In the genomic region with DNA sequence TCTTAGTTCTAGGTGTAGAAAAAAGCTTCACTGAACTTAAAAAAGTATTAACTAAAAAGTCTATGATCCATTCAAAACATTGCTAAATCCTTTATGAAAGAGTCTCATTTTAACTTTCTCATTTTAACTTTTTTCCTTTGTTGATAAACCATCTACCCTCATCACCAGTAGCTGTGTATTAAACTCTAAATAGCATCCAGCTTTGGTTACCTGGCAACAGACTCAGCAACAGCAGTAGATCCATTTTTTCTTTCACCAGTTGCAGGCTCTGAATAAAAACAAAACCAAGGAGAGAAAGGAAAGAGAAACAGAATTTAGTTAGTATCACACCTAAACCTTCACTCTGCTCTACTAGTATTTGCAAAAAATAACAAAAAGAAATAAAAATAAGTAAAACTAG, we compare ENCODE assay signal across 8 cellular contexts. TPM values are rescaled to one million over a fixed set of nuclear protein-coding genes. Genes with fewer than 3 reads are reported as not detected.
DNase-seq lines count a peak whose midpoint lies in the region; ATAC-seq and TF ChIP-seq lines count a peak whose summit lies in the region.

No MANE protein-coding gene starts in this region.

- H3K27ac Mint-ChIP-seq in brain = peak overlapping the region; percentile 83 to 97 (median 92)
- peak overlapping the region; percentile 49 to 64 for H3K27ac Mint-ChIP-seq in natural killer cell
- no peak overlapping the region for H3K27ac Mint-ChIP-seq in CD4-positive, alpha-beta memory T cell

- DNase-seq in GM04504 (ENCODE audit: low read depth) (peak; percentile 24), LHCN-M2 (ENCODE audit: low read depth) (peak; percentile 54), natural killer cell (no peak), germinal center (ENCODE audit: low spot score) (no peak)
- no peak for DNase-seq in activated CD4-positive, alpha-beta T cell treated with anti-CD3 and anti-CD28 coated beads for 48 hours
- DNase-seq in CD4-positive, alpha-beta memory T cell = no peak

- ATAC-seq in natural killer cell (peak in 1 of 3 donors; percentile 32), HG03520 (IDR thresholded peaks at IDR 0.05; ENCODE audit: unreplicated experiment) (no peak)

- H3K9me3 ChIP-seq in CD4-positive, alpha-beta memory T cell (ENCODE audit: control insufficient read depth in 1 of 2, low read length in 2 of 2) = no peaks in the 10 kb centered on the region

- H3K36me3 Mint-ChIP-seq in brain = peaks cover 70% of the 10 kb centered on the region
- peaks cover 4% of the 10 kb centered on the region for H3K36me3 Mint-ChIP-seq in natural killer cell
- H3K36me3 Mint-ChIP-seq in CD4-positive, alpha-beta memory T cell = peaks cover 22 to 52% of the 10 kb centered on the region in 2 donors

- H3K4me3 Mint-ChIP-seq in brain = peak overlapping the region in 3 of 5 experiments; percentile 0 to 71 (median 12)
- H3K4me3 Mint-ChIP-seq in natural killer cell = no peak overlapping the region
- H3K4me3 Mint-ChIP-seq in CD4-positive, alpha-beta memory T cell = no peak overlapping the region

- H3K27me3 Mint-ChIP-seq in brain (no peaks in the 10 kb centered on the region), natural killer cell (ENCODE audit: low read depth in 2 of 2) (no peaks in the 10 kb centered on the region)
- no peaks in the 10 kb centered on the region for H3K27me3 Mint-ChIP-seq in CD4-positive, alpha-beta memory T cell

- H3K4me3 ChIP-seq in CD4-positive, alpha-beta memory T cell (ENCODE audit: low read length in 2 of 2) = no peak overlapping the region

- TF ChIP-seq CTCF in brain (conservative IDR thresholded peaks at IDR 0.05) = no peak
- no peak for TF ChIP-seq CTCF in natural killer cell (IDR thresholded peaks at IDR 0.05)

- no peaks in the 10 kb centered on the region for H3K27me3 ChIP-seq in CD4-positive, alpha-beta memory T cell (ENCODE audit: insufficient read depth, low read length)

- CTCF ChIA-PET in CD4-positive, alpha-beta memory T cell (lab: Charles Lee; ENCODE audit: partially characterized antibody) = interaction anchor here (1.0 to 4.2 kb wide), 3 partner anchors 19 to 99 kb away, joined by 3 to 58 read pairs (median 3); no protein-coding TSS in a partner anchor

- no peaks in the 10 kb centered on the region for H3K36me3 ChIP-seq in CD4-positive, alpha-beta memory T cell (ENCODE audit: insufficient read depth, low read length)

- H3K9me3 Mint-ChIP-seq in brain = no peaks in the 10 kb centered on the region
- no peaks in the 10 kb centered on the region for H3K9me3 Mint-ChIP-seq in natural killer cell
- H3K9me3 Mint-ChIP-seq in CD4-positive, alpha-beta memory T cell = no peaks in the 10 kb centered on the region

- H3K4me1 Mint-ChIP-seq in brain (peaks cover 15% of the 10 kb centered on the region), natural killer cell (no peaks in the 10 kb centered on the region)
- H3K4me1 Mint-ChIP-seq in CD4-positive, alpha-beta memory T cell = peaks cover 3 to 6% (median 6%) of the 10 kb centered on the region in 4 donors

- no peaks in the 10 kb centered on the region for H3K4me1 ChIP-seq in CD4-positive, alpha-beta memory T cell (ENCODE audit: insufficient read depth, low read length)

- POLR2A ChIA-PET in CD4-positive, alpha-beta memory T cell (lab: Charles Lee; ENCODE audit: partially characterized antibody) = interaction anchor here (1.7 kb wide), 1 partner anchor 69 kb away, joined by 4 read pairs; no protein-coding TSS in a partner anchor

- intact Hi-C loops in natural killer cell (cut with micrococcal nuclease) = no loop called here
- intact Hi-C loops in CD4-positive, alpha-beta memory T cell (cut with micrococcal nuclease) = loop anchor here (1.0 kb wide), 1 partner anchor 73 kb away; no protein-coding TSS in a partner anchor

- no peak overlapping the region for H3K27ac ChIP-seq in CD4-positive, alpha-beta memory T cell (ENCODE audit: low read depth, low read length)

RNA-seq across cellular contexts. Expression of gene TP53BP1, which starts 51.6 kb away (rescaled TPM):
- total RNA-seq in LHCN-M2 (2014; rRNA removed) = 37.7 and 46.0 TPM in 2 replicates
- 24.2 TPM for polyA plus RNA-seq in LHCN-M2 (2012)
- 22.8 TPM for polyA plus RNA-seq in brain (ENCODE audit: insufficient read depth, low read depth, low replicate concordance)
- total RNA-seq in natural killer cell = 10 to 100 TPM; 27.9 to 32.9 (median 31.5) TPM
- 10 to 100 TPM; 40.6 to 46.3 TPM for total RNA-seq in CD4-positive, alpha-beta memory T cell
- polyA plus RNA-seq in CD4-positive, alpha-beta memory T cell = 10 to 100 TPM in 1 of 2 donors, 1 to 10 TPM in 1; 2.7 to 10.5 TPM

Comparison
In these comparisons a context has a peak if more than half of its experiments do, and no peak if none do; other contexts are left out.
1. DNase-seq: peak in GM04504 (single experiment) and LHCN-M2 (single experiment); none in natural killer cell (single experiment), germinal center (single experiment), activated CD4-positive, alpha-beta T cell treated with anti-CD3 and anti-CD28 coated beads for 48 hours (single experiment) and CD4-positive, alpha-beta memory T cell (0 of 5).
2. H3K27ac Mint-ChIP-seq: peak in brain (5 of 5) and natural killer cell (2 of 2); none in CD4-positive, alpha-beta memory T cell (0 of 7).
3. H3K4me3 Mint-ChIP-seq: peak in brain (3 of 5); none in natural killer cell (single experiment) and CD4-positive, alpha-beta memory T cell (0 of 8).